In the genomic region with DNA sequence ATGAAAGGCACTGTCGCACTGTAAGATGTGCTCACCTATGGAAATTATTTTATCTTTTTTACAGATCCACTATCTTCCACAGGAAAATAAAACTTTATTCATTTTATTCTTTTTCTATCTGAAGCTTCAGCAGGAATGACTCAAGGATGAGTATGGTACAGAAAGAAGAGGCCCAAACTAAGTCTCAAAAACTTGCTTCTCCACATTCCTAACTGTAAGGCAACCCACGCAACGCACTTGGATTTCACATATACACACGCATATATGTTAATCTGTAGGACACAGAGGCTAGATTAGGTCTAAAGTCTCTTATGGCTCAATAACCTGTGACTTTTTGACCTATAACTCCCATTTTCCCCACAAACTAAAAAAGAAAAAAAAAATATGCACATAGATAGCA, we compare ENCODE assay signal across 24 cellular contexts.
DNase-seq lines count a peak whose midpoint lies in the region; ATAC-seq, FAIRE-seq and TF ChIP-seq lines count a peak whose summit lies in the region.
"Had no signal": no experiment of that assay in that cellular context is flagged by ENCODE, and none has a peak within 500 bp of the region (broad histone marks: within the 10 kb centered on the region; RNA-seq: fewer than 3 reads in every experiment).

No MANE protein-coding gene starts in this region.

- no peak overlapping the region for H3K27ac ChIP-seq in mammary epithelial cell (ENCODE audit: insufficient read depth, low read depth, low read length)
- H3K27ac ChIP-seq in foreskin keratinocyte: no peak overlapping the region
- no peak overlapping the region for H3K27ac ChIP-seq in esophagus muscularis mucosa (replicated peaks in 1 of 4)
- H3K27ac ChIP-seq: 22Rv1, BLaER1, C4-2B had no signal

- in situ Hi-C loops in mammary epithelial cell (cut with MboI; ENCODE audit: low sequenced_read_pairs in 2 of 2): no loop called here

- peaks cover 51% of the 10 kb centered on the region for H3K36me3 Mint-ChIP-seq in MCF 10A (ENCODE audit: insufficient read depth, unreplicated experiment)
- peaks cover 28% of the 10 kb centered on the region for H3K36me3 Mint-ChIP-seq in type B pancreatic cell

- DNase-seq in mammary epithelial cell (peak; percentile 30), MCF 10A (ENCODE audit: unreplicated experiment) (no peak), bronchial epithelial cell (ENCODE audit: low read depth) (peak; percentile 68), foreskin keratinocyte (peak; percentile 14 to 61), type B pancreatic cell (ENCODE audit: extremely low spot score, unreplicated experiment) (no peak), HK-2 (ENCODE audit: unreplicated experiment) (no peak), esophagus muscularis mucosa (ENCODE audit: extremely low spot score) (no peak), DMS53 treated with DMSO at 0.1 percent for 48 hours (lab: John Stamatoyannopoulos, UW; ENCODE audit: unreplicated experiment) (no peak)
- DNase-seq: Caco-2; CD4-positive, CD25-positive, alpha-beta regulatory T cell; CD8-positive, alpha-beta T cell; DMS153; DMS79; GF-D8; H9 had no signal

- H3K27me3 ChIP-seq in mammary epithelial cell (ENCODE audit: insufficient read depth, low read length) (no peaks in the 10 kb centered on the region), bronchial epithelial cell (ENCODE audit: control insufficient read depth, insufficient read depth, low read length) (no peaks in the 10 kb centered on the region), foreskin keratinocyte (no peaks in the 10 kb centered on the region), esophagus muscularis mucosa (no peaks in the 10 kb centered on the region)
- H3K27me3 ChIP-seq: BLaER1 had no signal

- no peak for TF ChIP-seq POLR2A in esophagus muscularis mucosa (IDR thresholded peaks at IDR 0.05; ENCODE audit: low read depth)

- no peaks in the 10 kb centered on the region for H3K4me1 Mint-ChIP-seq in MCF 10A (ENCODE audit: insufficient read depth, unreplicated experiment)
- H3K4me1 Mint-ChIP-seq in type B pancreatic cell (ENCODE audit: unreplicated experiment): no peaks in the 10 kb centered on the region
- H3K4me1 Mint-ChIP-seq: B cell; CD4-positive, CD25-positive, alpha-beta regulatory T cell; GM23338 had no signal

- 49% methylated on average over 4 of the region's 4 CpGs for WGBS in mammary epithelial cell (ENCODE audit: low coverage, missing lambda C conversion rate)
- WGBS in esophagus muscularis mucosa: 98% methylated on average over 4 of the region's 4 CpGs

- H3K9me3 ChIP-seq in mammary epithelial cell (replicated peaks; ENCODE audit: insufficient read depth, low read length) (no peaks in the 10 kb centered on the region), esophagus muscularis mucosa (no peaks in the 10 kb centered on the region)
- H3K9me3 ChIP-seq: BLaER1, Caco-2 had no signal

- no peak for TF ChIP-seq CTCF in mammary epithelial cell (conservative IDR thresholded peaks at IDR 0.05 in 1 of 2, IDR thresholded peaks at IDR 0.05 in 1 of 2; ENCODE audit: extremely low read depth in 1 of 2, insufficient read depth in 1 of 2, low read depth in 1 of 2, low read length in 2 of 2)
- no peak for TF ChIP-seq CTCF in MCF 10A (IDR thresholded peaks at IDR 0.05; ENCODE audit: unreplicated experiment)
- no peak for TF ChIP-seq CTCF in bronchial epithelial cell (IDR thresholded peaks at IDR 0.05; ENCODE audit: insufficient read depth, low read length, severe bottlenecking)
- TF ChIP-seq CTCF in foreskin keratinocyte (conservative IDR thresholded peaks at IDR 0.05): no peak
- TF ChIP-seq CTCF in type B pancreatic cell (conservative IDR thresholded peaks at IDR 0.05): no peak
- no peak for TF ChIP-seq CTCF in esophagus muscularis mucosa (IDR thresholded peaks at IDR 0.05)

- H3K9me3 Mint-ChIP-seq in MCF 10A (ENCODE audit: unreplicated experiment) (no peaks in the 10 kb centered on the region), type B pancreatic cell (no peaks in the 10 kb centered on the region)
- H3K9me3 Mint-ChIP-seq: CD4-positive, CD25-positive, alpha-beta regulatory T cell; CD8-positive, alpha-beta T cell; GM23338; H9 had no signal

- H3K4me1 ChIP-seq in mammary epithelial cell (ENCODE audit: insufficient read depth, low read length): peaks cover 3% of the 10 kb centered on the region
- H3K4me1 ChIP-seq in foreskin keratinocyte: no peaks in the 10 kb centered on the region
- no peaks in the 10 kb centered on the region for H3K4me1 ChIP-seq in esophagus muscularis mucosa
- H3K4me1 ChIP-seq: BLaER1, Caco-2 had no signal

- peak; percentile 77 for ATAC-seq in foreskin keratinocyte
- ATAC-seq: CD8-positive, alpha-beta T cell; GM23338; HCT116 had no signal

- no peak overlapping the region for H3K4me2 ChIP-seq in mammary epithelial cell (ENCODE audit: insufficient read depth, low read depth, low read length)
- H3K4me2 ChIP-seq: BLaER1, GM23338 had no signal

- no peaks in the 10 kb centered on the region for H3K27me3 Mint-ChIP-seq in MCF 10A (ENCODE audit: insufficient read depth, unreplicated experiment)
- H3K27me3 Mint-ChIP-seq in type B pancreatic cell: no peaks in the 10 kb centered on the region
- H3K27me3 Mint-ChIP-seq: B cell; CD4-positive, CD25-positive, alpha-beta regulatory T cell had no signal

- H3K9ac ChIP-seq in mammary epithelial cell (ENCODE audit: insufficient read depth, low read length): no peak overlapping the region
- H3K9ac ChIP-seq: BLaER1 had no signal

- H4K20me1 ChIP-seq in mammary epithelial cell (ENCODE audit: insufficient read depth, low read length): no peaks in the 10 kb centered on the region
- H4K20me1 ChIP-seq: BLaER1 had no signal

- H2AFZ ChIP-seq in mammary epithelial cell (ENCODE audit: low read depth, low read length): no peak overlapping the region
- H2AFZ ChIP-seq: GM23338 had no signal

- no peak overlapping the region for H3K27ac Mint-ChIP-seq in MCF 10A (ENCODE audit: low read depth, unreplicated experiment)
- peak overlapping the region; percentile 31 for H3K27ac Mint-ChIP-seq in type B pancreatic cell
- H3K27ac Mint-ChIP-seq: B cell; CD8-positive, alpha-beta T cell; GM23338; H9 had no signal

- FAIRE-seq in bronchial epithelial cell (lab: Jason Lieb, UNC): no peak
- FAIRE-seq: A204.1, GM12891, GM18507 had no signal

- TF ChIP-seq EP300 in esophagus muscularis mucosa (IDR thresholded peaks at IDR 0.05): no peak

- H3K79me2 ChIP-seq in mammary epithelial cell (ENCODE audit: insufficient read depth, low read length): no peaks in the 10 kb centered on the region

- CTCF ChIA-PET in mammary epithelial cell (lab: Charles Lee; ENCODE audit: low non-redundant PET) (no interaction called here), MCF 10A (lab: Yijun Ruan, JAX) (interaction anchor here (0.7 kb wide), 1 partner anchor 877 kb away, joined by 4 read pairs; no protein-coding TSS in a partner anchor)

- intact Hi-C loops in mammary epithelial cell (cut with micrococcal nuclease) (no loop called here), MCF 10A (cut with micrococcal nuclease) (no loop called here), esophagus muscularis mucosa (cut with DNase I) (no loop called here)

- no peaks in the 10 kb centered on the region for H3K36me3 ChIP-seq in mammary epithelial cell (ENCODE audit: insufficient read depth, low read length)
- H3K36me3 ChIP-seq in bronchial epithelial cell (ENCODE audit: control insufficient read depth, insufficient read depth, low read length): peaks cover 15% of the 10 kb centered on the region
- H3K36me3 ChIP-seq in esophagus muscularis mucosa: peaks cover 34 to 71% (median 56%) of the 10 kb centered on the region in 4 donors

- H3K4me3 Mint-ChIP-seq in MCF 10A (ENCODE audit: unreplicated experiment) (no peak overlapping the region), type B pancreatic cell (no peak overlapping the region)
- H3K4me3 Mint-ChIP-seq: B cell; CD4-positive, CD25-positive, alpha-beta regulatory T cell; CD8-positive, alpha-beta T cell; GM23338; H9 had no signal

- POLR2A ChIA-PET in MCF 10A (lab: Yijun Ruan, JAX): interaction anchor here (0.6 kb wide), 1 partner anchor 96 kb away, joined by 3 read pairs; no protein-coding TSS in a partner anchor

- H3K4me3 ChIP-seq in mammary epithelial cell (replicated peaks in 1 of 3; ENCODE audit: insufficient read depth in 1 of 3, low read depth in 2 of 3, low read length in 3 of 3): no peak overlapping the region
- H3K4me3 ChIP-seq in bronchial epithelial cell (ENCODE audit: low read depth, low read length): no peak overlapping the region
- no peak overlapping the region for H3K4me3 ChIP-seq in esophagus muscularis mucosa
- H3K4me3 ChIP-seq: BLaER1, GM23338 had no signal

- BruUV-seq in mammary epithelial cell (replicated peaks; lab: Mats Ljungman, UMichigan) (no TSS peak), MCF 10A (replicated peaks; lab: Mats Ljungman, UMichigan) (no TSS peak)

- dilution Hi-C loops in mammary epithelial cell (cut with HindIII; ENCODE audit: low sequenced_read_pairs): no loop called here

Comparison
In these comparisons a context has a peak if more than half of its experiments do, and no peak if none do; other contexts are left out.
1. DNase-seq: peak in mammary epithelial cell (single experiment), bronchial epithelial cell (single experiment) and foreskin keratinocyte (2 of 2); none in MCF 10A (single experiment), type B pancreatic cell (single experiment), HK-2 (single experiment), esophagus muscularis mucosa (single experiment) and DMS53 treated with DMSO at 0.1 percent for 48 hours (single experiment).